ENCODE assay signal across 17 cellular contexts in the genomic region with DNA sequence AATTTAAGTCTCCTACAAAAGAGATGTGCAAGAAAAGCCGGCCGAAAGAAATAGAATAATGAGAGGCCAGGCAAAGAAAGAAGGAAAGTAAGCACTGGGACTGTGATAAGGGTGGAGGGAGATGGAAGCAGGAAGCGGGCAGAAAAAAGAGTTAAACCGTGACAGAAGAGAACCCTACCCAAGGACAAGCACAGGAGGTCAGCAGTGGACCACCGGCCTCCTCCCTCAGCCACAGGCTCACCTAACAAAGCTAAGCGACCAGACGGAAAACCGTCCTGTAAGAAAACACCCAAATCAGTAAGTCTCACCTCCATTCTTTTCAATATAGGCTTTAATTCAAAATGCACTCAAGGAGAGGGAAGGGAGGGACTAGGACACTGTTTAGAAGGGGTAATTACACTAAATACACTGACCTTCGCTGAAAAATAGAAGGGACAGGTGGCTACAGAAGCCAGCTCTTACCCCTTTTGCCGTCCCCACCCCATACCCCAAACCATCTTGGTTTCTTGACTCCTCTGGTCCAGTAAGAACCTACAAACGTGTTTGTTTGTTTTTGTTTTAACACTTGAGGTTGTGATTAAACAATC. TPM values are rescaled to one million over a fixed set of nuclear protein-coding genes. Genes with fewer than 3 reads are reported as not detected.
DNase-seq lines count a peak whose midpoint lies in the region; ATAC-seq, FAIRE-seq and TF ChIP-seq lines count a peak whose summit lies in the region.
"Had no signal": no experiment of that assay in that cellular context is flagged by ENCODE, and none has a peak within 500 bp of the region (broad histone marks: within the 10 kb centered on the region; RNA-seq: fewer than 3 reads in every experiment).

No MANE protein-coding gene starts in this region.

- H3K4me1 Mint-ChIP-seq in nephron, result peaks cover 6% of the 10 kb centered on the region

- 17% methylated on average over 11 of the region's 11 CpGs; no CpG with 5 or more reads in 1 of the 2 experiments for WGBS in H1 (ENCODE audit: extremely low coverage in 1 of 2, insufficient coverage in 1 of 2, insufficient read length in 1 of 2, insufficient replicate concordance in 2 of 2, low coverage in 1 of 2, low lambda C conversion rate in 2 of 2, missing lambda C conversion rate in 1 of 2), 2 experiments
- WGBS in neuronal stem cell (ENCODE audit: extremely low coverage in 2 of 2, insufficient read length in 2 of 2, insufficient replicate concordance in 1 of 2), 2 donors, result no CpG with 5 or more reads among the region's 11 CpGs

- no peaks in the 10 kb centered on the region for H4K20me1 ChIP-seq in H1 (replicated peaks in 1 of 2; ENCODE audit: control insufficient read depth in 1 of 2, insufficient read depth in 2 of 2, low read length in 2 of 2)

- TF ChIP-seq POLR2A in H1 (IDR thresholded peaks at IDR 0.05; ENCODE audit: control extremely low read depth in 1 of 2, low read depth in 2 of 2, low read length in 2 of 2), result no peak

- FAIRE-seq in H1 (lab: Jason Lieb, UNC), result peak; percentile 7
- FAIRE-seq: endometrium, frontal cortex, G401.6 had no signal

- H3K14ac ChIP-seq in H1 (ENCODE audit: insufficient read length) (no peak overlapping the region), neuronal stem cell (ENCODE audit: low read length) (no peak overlapping the region)

- H4K5ac ChIP-seq in H1 (ENCODE audit: insufficient read length, low read depth, low read length), result no peak overlapping the region

- H2BK5ac ChIP-seq in H1 (ENCODE audit: low read depth, low read length) (no peak overlapping the region), neuronal stem cell (ENCODE audit: low read length) (no peak overlapping the region)

- no peaks in the 10 kb centered on the region for H3K36me3 ChIP-seq in HUES6 (ENCODE audit: control insufficient read depth, insufficient read depth, low read length)
- no peaks in the 10 kb centered on the region for H3K36me3 ChIP-seq in H1 (ENCODE audit: control insufficient read depth in 2 of 4, insufficient read depth in 4 of 4, low read length in 3 of 4)
- H3K36me3 ChIP-seq in neuronal stem cell (replicated peaks in 1 of 2; ENCODE audit: control insufficient read depth in 2 of 2, insufficient read depth in 2 of 2, low read length in 2 of 2), result peaks cover 0 to 2% of the 10 kb centered on the region in 2 donors

- TF ChIP-seq RAD21 in H1 (IDR thresholded peaks at IDR 0.05 in 1 of 2, conservative IDR thresholded peaks at IDR 0.05 in 1 of 2; ENCODE audit: low read depth in 2 of 2, low read length in 2 of 2), result peak; percentile 42 to 58

- CTCF ChIA-PET in H1 (lab: Charles Lee; ENCODE audit: partially characterized antibody), result interaction anchor here (0.6 to 2.3 kb wide), 16 partner anchors 9 to 579 kb away, joined by 3 to 9 read pairs (median 3); partner anchors contain the start of gene PRCP

- H3K27me3 Mint-ChIP-seq in nephron (ENCODE audit: low read depth), result peaks cover 81% of the 10 kb centered on the region

- H3K9ac ChIP-seq in HUES6 (ENCODE audit: low read length) (no peak overlapping the region), H1 (replicated peaks in 1 of 4; ENCODE audit: extremely low read depth in 1 of 4, low read depth in 3 of 4, low read length in 3 of 4) (no peak overlapping the region), neuronal stem cell (ENCODE audit: low read depth, low read length, poor library complexity) (no peak overlapping the region)
- H3K9ac ChIP-seq: GM23248 had no signal

- no peaks in the 10 kb centered on the region for H3K36me3 Mint-ChIP-seq in nephron (ENCODE audit: low read depth)

- H2BK20ac ChIP-seq in H1 (ENCODE audit: low read length), result no peak overlapping the region

- peaks cover 14% of the 10 kb centered on the region; the same call in 1 of the 2 replicates for H3K23me2 ChIP-seq in H1 (ENCODE audit: low read depth, low read length)

- no peak overlapping the region for H3K56ac ChIP-seq in H1 (replicated peaks; ENCODE audit: insufficient read length, low read depth, low read length)

- no peaks in the 10 kb centered on the region for H3K9me3 Mint-ChIP-seq in nephron

- H3K4me1 ChIP-seq in HUES6 (ENCODE audit: control insufficient read depth, insufficient read depth, low read length) (peaks cover 21% of the 10 kb centered on the region), H1 (replicated peaks in 1 of 4; ENCODE audit: control insufficient read depth in 3 of 4, insufficient read depth in 4 of 4, low read length in 3 of 4) (peaks cover 2 to 11% (median 6%) of the 10 kb centered on the region in 4 experiments; a peak in 5 of 7 replicates), neuronal stem cell (ENCODE audit: control insufficient read depth in 2 of 2, insufficient read depth in 1 of 2, low read depth in 1 of 2, low read length in 2 of 2) (peaks cover 0 to 6% of the 10 kb centered on the region in 2 donors)

- H3K4ac ChIP-seq in H1 (replicated peaks; ENCODE audit: insufficient read length, low read depth, low read length), result no peak overlapping the region
- no peak overlapping the region for H3K4ac ChIP-seq in neuronal stem cell (ENCODE audit: low read length)

- H3K27ac ChIP-seq in HUES6 (ENCODE audit: low read depth, low read length), result no peak overlapping the region
- H3K27ac ChIP-seq in H1 (ENCODE audit: low read depth, low read length), result no peak overlapping the region
- H3K27ac ChIP-seq in neuronal stem cell (replicated peaks; ENCODE audit: low read length), result no peak overlapping the region
- H3K27ac ChIP-seq: GM23248 had no signal

- TF ChIP-seq EP300 in H1 (IDR thresholded peaks at IDR 0.05; ENCODE audit: borderline replicate concordance in 1 of 2, low read depth in 2 of 2, low read length in 2 of 2), result no peak

- H2BK120ac ChIP-seq in H1 (replicated peaks; ENCODE audit: low read depth, low read length) (no peak overlapping the region), neuronal stem cell (ENCODE audit: low read depth, low read length) (no peak overlapping the region)

- DNase-seq in ELF-1 (ENCODE audit: low read depth, low spot score), result peak; percentile 30
- DNase-seq in H1 (ENCODE audit: low read depth in 1 of 2, low spot score in 2 of 2), result no peak
- DNase-seq in neuronal stem cell (ENCODE audit: low spot score), result no peak
- DNase-seq in DMS79 (lab: John Stamatoyannopoulos, UW), result no peak
- DNase-seq: activated CD4-positive, alpha-beta T cell treated with anti-CD3 and anti-CD28 coated beads for 48 hours; GM23248; NCI-H1105; NCI-H446; PC-3; stimulated activated CD4-positive, alpha-beta T cell treated with anti-CD3 and anti-CD28 coated beads, Interleukin-4, amount 100 ng/mL, for 24 hours had no signal

- H3K4me3 ChIP-seq in HUES6 (ENCODE audit: low read depth, low read length) (peak overlapping the region; percentile 69), H1 (ENCODE audit: extremely low read depth in 1 of 4, insufficient read depth in 2 of 4, low read depth in 3 of 4, low read length in 4 of 4) (peak overlapping the region; percentile 50 to 86 (median 58); a peak in 5 of 8 replicates), neuronal stem cell (ENCODE audit: low read length in 2 of 2) (no peak overlapping the region)
- H3K4me3 ChIP-seq: GM23248 had no signal

- H3K79me2 ChIP-seq in H1 (ENCODE audit: control insufficient read depth in 1 of 2, insufficient read depth in 2 of 2, low read length in 2 of 2), result no peaks in the 10 kb centered on the region

- peak overlapping the region; percentile 8 to 69 (median 24) for H3K27ac Mint-ChIP-seq in nephron
- H3K27ac Mint-ChIP-seq: CD14-positive monocyte had no signal

- H2AFZ ChIP-seq in H1 (ENCODE audit: low read length) (no peak overlapping the region), neuronal stem cell (ENCODE audit: low read length) (no peak overlapping the region)
- H2AFZ ChIP-seq: GM23248 had no signal

- H4K8ac ChIP-seq in H1 (ENCODE audit: extremely low read depth, insufficient read depth, low read length) (no peak overlapping the region), neuronal stem cell (ENCODE audit: low read depth, low read length) (no peak overlapping the region)

- peak overlapping the region; percentile 76 to 82 (median 80) for H3K4me3 Mint-ChIP-seq in nephron

- POLR2A ChIA-PET in H1 (lab: Charles Lee; ENCODE audit: partially characterized antibody), result interaction anchor here (1.0 kb wide), 1 partner anchor 425 kb away, joined by 3 read pairs; the partner anchor contains the start of gene PCF11

- no peaks in the 10 kb centered on the region for H3K9me3 ChIP-seq in HUES6 (ENCODE audit: control insufficient read depth, insufficient read depth, low read depth, low read length)
- no peaks in the 10 kb centered on the region for H3K9me3 ChIP-seq in H1 (ENCODE audit: insufficient read depth in 2 of 2, low read depth in 1 of 2, low read length in 1 of 2)
- H3K9me3 ChIP-seq in neuronal stem cell (replicated peaks in 1 of 2; ENCODE audit: control insufficient read depth in 2 of 2, insufficient read depth in 1 of 2, low read depth in 1 of 2, low read length in 2 of 2), result no peaks in the 10 kb centered on the region

- TF ChIP-seq CTCF in H1 (IDR thresholded peaks at IDR 0.05; ENCODE audit: control extremely low read depth in 1 of 3, insufficient read depth in 1 of 3, low read depth in 1 of 3, low read length in 3 of 3) (peak; percentile 24 to 32 (median 25); a peak in 3 of 4 replicates), nephron (IDR thresholded peaks at IDR 0.05; ENCODE audit: unreplicated experiment in 3 of 3) (no peak)

- H3K4me2 ChIP-seq in H1 (ENCODE audit: insufficient read depth in 1 of 2, low read depth in 2 of 2, low read length in 2 of 2) (peak overlapping the region; percentile 59 to 83), neuronal stem cell (ENCODE audit: insufficient read depth, low read length, poor library complexity, severe bottlenecking) (no peak overlapping the region)

- H2BK15ac ChIP-seq in H1 (ENCODE audit: low read length), result no peak overlapping the region
- no peak overlapping the region for H2BK15ac ChIP-seq in neuronal stem cell (ENCODE audit: low read length)

- H3K79me1 ChIP-seq in H1 (ENCODE audit: low read depth, low read length) (no peaks in the 10 kb centered on the region), neuronal stem cell (ENCODE audit: low read depth, low read length) (no peaks in the 10 kb centered on the region)

- H4K91ac ChIP-seq in H1 (replicated peaks; ENCODE audit: insufficient read length, low read length) (no peak overlapping the region), neuronal stem cell (ENCODE audit: low read depth, low read length, poor library complexity) (no peak overlapping the region)

- no peak for ATAC-seq in GM18517 (IDR thresholded peaks at IDR 0.05; ENCODE audit: unreplicated experiment)
- ATAC-seq: PC-3 had no signal

- H3K23ac ChIP-seq in H1 (ENCODE audit: insufficient read length) (no peak overlapping the region), neuronal stem cell (ENCODE audit: low read depth, low read length, poor library complexity) (no peak overlapping the region)

- H2BK12ac ChIP-seq in H1 (ENCODE audit: low read depth, low read length), result no peak overlapping the region
- H2BK12ac ChIP-seq in neuronal stem cell (ENCODE audit: low read length), result no peak overlapping the region

- H3K27me3 ChIP-seq in HUES6 (ENCODE audit: control insufficient read depth, insufficient read depth, low read length), result peaks cover 65% of the 10 kb centered on the region
- peaks cover 11 to 41% (median 36%) of the 10 kb centered on the region in 4 experiments for H3K27me3 ChIP-seq in H1 (replicated peaks in 1 of 4; ENCODE audit: control insufficient read depth in 3 of 4, extremely low read depth in 1 of 4, insufficient read depth in 3 of 4, low read length in 3 of 4)
- peaks cover 21 to 64% (median 61%) of the 10 kb centered on the region in 3 experiments for H3K27me3 ChIP-seq in neuronal stem cell (ENCODE audit: control insufficient read depth in 3 of 3, insufficient read depth in 3 of 3, low read depth in 1 of 3, low read length in 3 of 3)

- H2AK5ac ChIP-seq in H1 (ENCODE audit: low read depth, low read length), result no peak overlapping the region
- no peak overlapping the region for H2AK5ac ChIP-seq in neuronal stem cell (ENCODE audit: low read depth, low read length)

- H3K18ac ChIP-seq in H1 (ENCODE audit: extremely low read depth, low read length), result no peak overlapping the region
- no peak overlapping the region for H3K18ac ChIP-seq in neuronal stem cell (ENCODE audit: low read length)

RNA-seq across cellular contexts. Expression of gene FAM181B, which starts 1.9 kb away (rescaled TPM):
- total RNA-seq in H1 (2021; fragmentation: NEBNext Ultra II Directional; extraction: Animal tissue kit (Norgen Biotek cat#: 25700)), result 0.37 and 0.42 TPM in 2 replicates
- polyA plus RNA-seq in H1 (2011; rRNA removed), result 0.21 and 0.25 TPM in 2 replicates
- 0.36 TPM for polyA plus RNA-seq in H1 (2011; cell fraction: cytosol; rRNA removed)
- polyA plus RNA-seq in H1 (2011; cell fraction: nucleus; rRNA removed), result 0.29 TPM
- 0.20 to 0.34 TPM (median 0.22 TPM) in 4 replicates for polyA plus RNA-seq in H1 (2012, experiment 1 of 2)
- 0.33 TPM for polyA plus RNA-seq in H1 (2012, experiment 2 of 2)
- polyA plus RNA-seq in H1 (2013, experiment 1 of 2), result 0.24 TPM
- 0.18 TPM for polyA plus RNA-seq in H1 (2013, experiment 2 of 2)
- 0.15 and 0.28 TPM in 2 replicates for polyA minus RNA-seq in H1 (2011; rRNA and poly(A)+ RNA removed)
- 0.29 TPM for polyA minus RNA-seq in H1 (2011; cell fraction: cytosol; rRNA and poly(A)+ RNA removed)
- 1.3 TPM for polyA minus RNA-seq in H1 (2011; cell fraction: nucleus; rRNA and poly(A)+ RNA removed)
- polyA plus RNA-seq in neuronal stem cell (2013, experiment 1 of 2), result not detected
- polyA plus RNA-seq in neuronal stem cell (2013, experiment 2 of 2), result 0.01 TPM
- total RNA-seq: GM23248, PC-3 had no signal
- polyA plus RNA-seq: CD14-positive monocyte, GM23248 had no signal

Comparison
In these comparisons a context has a peak if more than half of its experiments do, and no peak if none do; other contexts are left out.
1. H3K4me3 ChIP-seq: peak in HUES6 (single experiment) and H1 (4 of 4); none in neuronal stem cell (0 of 2).
2. CTCF ChIP-seq: peak in H1 (3 of 3); none in nephron (0 of 3).